ENCODE assay signal across 8 cellular contexts in the genomic region with DNA sequence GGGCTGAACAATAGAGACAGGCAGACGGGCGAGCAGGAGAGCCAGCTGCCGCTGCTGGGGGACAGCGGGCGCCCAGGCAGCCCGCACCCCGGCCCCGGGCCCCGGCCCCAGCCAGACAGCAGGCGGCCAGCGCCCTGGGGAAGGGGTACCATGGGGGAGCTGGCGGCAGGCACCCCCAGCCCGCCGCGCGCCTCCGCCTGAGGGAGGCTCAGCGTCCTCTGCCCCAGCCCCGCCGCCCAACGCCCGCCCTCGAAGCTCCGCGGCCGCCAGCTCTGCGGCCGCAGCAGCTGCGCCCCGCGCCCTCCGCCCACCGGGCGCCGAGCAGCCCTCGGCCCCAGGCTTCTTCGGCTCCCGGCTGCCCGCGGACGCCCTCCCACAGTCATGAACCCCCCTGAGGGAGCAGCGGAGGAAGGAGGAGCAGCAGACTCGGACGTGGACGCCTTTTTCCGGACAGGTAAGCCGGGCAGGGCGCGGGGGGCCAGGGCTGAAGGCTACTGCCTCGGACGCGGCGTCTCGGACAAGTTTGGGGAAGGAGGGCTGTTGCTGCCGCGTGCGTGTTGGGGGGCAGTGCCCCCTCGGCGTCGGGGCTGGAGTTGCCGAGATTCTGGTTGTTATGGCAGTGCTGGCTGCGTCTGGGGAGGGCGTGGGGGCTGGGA. TPM values are rescaled to one million over a fixed set of nuclear protein-coding genes. Genes with fewer than 3 reads are reported as not detected.
DNase-seq lines count a peak whose midpoint lies in the region; ATAC-seq and TF ChIP-seq lines count a peak whose summit lies in the region.

A gene (plus strand): TSS at position 10 of the 656 bp plus-strand sequence.

- peak; percentile 21 for ATAC-seq in HG03066 (IDR thresholded peaks at IDR 0.05; ENCODE audit: low read depth, unreplicated experiment)
- ATAC-seq in sciatic nerve: no peak
- ATAC-seq in HG03571 (IDR thresholded peaks at IDR 0.05; ENCODE audit: unreplicated experiment): no peak

- peaks cover 13% of the 10 kb centered on the region for H3K79me2 ChIP-seq in hepatocyte

- H3K36me3 ChIP-seq in adrenal gland (replicated peaks in 1 of 2) (no peaks in the 10 kb centered on the region), hepatocyte (replicated peaks; ENCODE audit: insufficient read depth, low read depth) (no peaks in the 10 kb centered on the region)

- H3K27me3 ChIP-seq in adrenal gland (peaks cover 4% of the 10 kb centered on the region), hepatocyte (peaks cover 12% of the 10 kb centered on the region)

- peak within 1 kb of the TSS; percentile 82 to 96 (median 93) for H3K27ac ChIP-seq in adrenal gland
- H3K27ac ChIP-seq in hepatocyte: peak within 1 kb of the TSS; percentile 90

- H4K20me1 ChIP-seq in hepatocyte (ENCODE audit: insufficient read depth, poor library complexity, severe bottlenecking): no peaks in the 10 kb centered on the region

- H3K4me3 ChIP-seq in adrenal gland (peak within 1 kb of the TSS; percentile 46 to 92 (median 76)), hepatocyte (peak within 1 kb of the TSS; percentile 95)

- peak within 1 kb of the TSS; percentile 98 for H3K4me2 ChIP-seq in hepatocyte

- TF ChIP-seq POLR2A in adrenal gland (IDR thresholded peaks at IDR 0.05): peak; percentile 29 to 52

- no peaks in the 10 kb centered on the region for H3K9me3 ChIP-seq in adrenal gland (replicated peaks in 1 of 3)
- no peaks in the 10 kb centered on the region for H3K9me3 ChIP-seq in hepatocyte (ENCODE audit: low read depth)

- peak; percentile 29 to 48 for DNase-seq in NCI-H524 (lab: John Stamatoyannopoulos, UW)
- DNase-seq in NCI-H524 treated with DMSO at 0.1 percent for 48 hours (lab: John Stamatoyannopoulos, UW): no peak
- peak in 4 of 7 donors; percentile 14 to 36 (median 27) for DNase-seq in adrenal gland
- DNase-seq in hepatocyte (ENCODE audit: low spot score): peak; percentile 56
- peak; percentile 63 for DNase-seq in sciatic nerve (ENCODE audit: low spot score)
- no peak for DNase-seq in UCSD-AML1 (lab: John Stamatoyannopoulos, UW; ENCODE audit: unreplicated experiment)

- no peaks in the 10 kb centered on the region for H3K9me2 ChIP-seq in hepatocyte (replicated peaks; ENCODE audit: insufficient read depth)

- TF ChIP-seq CTCF in adrenal gland (IDR thresholded peaks at IDR 0.05) (peak in 1 of 6 experiments; percentile 17), hepatocyte (IDR thresholded peaks at IDR 0.05; ENCODE audit: poor library complexity) (peak; percentile 13)

- WGBS in adrenal gland, 4 donors: 0 to 1% (median 0%) methylated on average over 3 to 62 of the region's 63 CpGs
- WGBS in hepatocyte (ENCODE audit: low lambda C conversion rate, missing lambda C conversion rate): under 1% methylated on average over 31 of the region's 63 CpGs

- intact Hi-C loops in adrenal gland (cut with DNase I): loop anchor here in 1 of 2 donors (5.0 kb wide), 1 partner anchor 44 kb away; no protein-coding TSS in a partner anchor
- intact Hi-C loops in sciatic nerve (cut with DNase I): no loop called here

- H3K4me1 ChIP-seq in adrenal gland (replicated peaks in 1 of 2): peaks cover 0 to 15% of the 10 kb centered on the region in 2 donors
- no peaks in the 10 kb centered on the region for H3K4me1 ChIP-seq in hepatocyte (ENCODE audit: insufficient read depth)

- H2AFZ ChIP-seq in hepatocyte: peak within 1 kb of the TSS; percentile 94

RNA-seq across cellular contexts. Expression of the gene that starts here (rescaled TPM):
- total RNA-seq in adrenal gland (10 to 100 TPM; 26.6 to 96.3 (median 51.4) TPM), hepatocyte (29.3 and 42.2 TPM in 2 replicates), sciatic nerve (27.1 TPM)
- polyA plus RNA-seq in adrenal gland (10 to 100 TPM; 12.7 to 44.2 (median 15.3) TPM), hepatocyte (22.9 and 26.0 TPM in 2 replicates)

Comparison
In these comparisons a context has a peak if more than half of its experiments do, and no peak if none do; other contexts are left out.
1. DNase-seq: peak in NCI-H524 (2 of 2), adrenal gland (4 of 7), hepatocyte (single experiment) and sciatic nerve (single experiment); none in NCI-H524 treated with DMSO at 0.1 percent for 48 hours (single experiment) and UCSD-AML1 (single experiment).